In genomic region chr3:31117854-31118253, GRCh38 we compare ENCODE assay signal across 8 cellular contexts.
"Had no signal": no experiment of that assay in that cellular context is flagged by ENCODE, and none has a peak within 500 bp of the region (broad histone marks: within the 10 kb centered on the region; RNA-seq: fewer than 3 reads in every experiment).

No MANE protein-coding gene starts in this region.

- H3K4me1 ChIP-seq: HAP-1 had no signal

- H3K36me3 ChIP-seq: HAP-1 had no signal

- H2AFZ ChIP-seq: GM23248 had no signal

- H3K27ac ChIP-seq: GM23248, HL-60 had no signal

- H3K4me3 ChIP-seq: GM23248, HAP-1 had no signal

- DNase-seq: GM23248, GOT3, H7, HFFc6 had no signal

- H3K9me3 ChIP-seq: HAP-1 had no signal

- ATAC-seq: HCT116, HepG2 had no signal

- H3K9ac ChIP-seq: GM23248 had no signal
